ENCODE assay signal across 1 cellular context in the genomic region with DNA sequence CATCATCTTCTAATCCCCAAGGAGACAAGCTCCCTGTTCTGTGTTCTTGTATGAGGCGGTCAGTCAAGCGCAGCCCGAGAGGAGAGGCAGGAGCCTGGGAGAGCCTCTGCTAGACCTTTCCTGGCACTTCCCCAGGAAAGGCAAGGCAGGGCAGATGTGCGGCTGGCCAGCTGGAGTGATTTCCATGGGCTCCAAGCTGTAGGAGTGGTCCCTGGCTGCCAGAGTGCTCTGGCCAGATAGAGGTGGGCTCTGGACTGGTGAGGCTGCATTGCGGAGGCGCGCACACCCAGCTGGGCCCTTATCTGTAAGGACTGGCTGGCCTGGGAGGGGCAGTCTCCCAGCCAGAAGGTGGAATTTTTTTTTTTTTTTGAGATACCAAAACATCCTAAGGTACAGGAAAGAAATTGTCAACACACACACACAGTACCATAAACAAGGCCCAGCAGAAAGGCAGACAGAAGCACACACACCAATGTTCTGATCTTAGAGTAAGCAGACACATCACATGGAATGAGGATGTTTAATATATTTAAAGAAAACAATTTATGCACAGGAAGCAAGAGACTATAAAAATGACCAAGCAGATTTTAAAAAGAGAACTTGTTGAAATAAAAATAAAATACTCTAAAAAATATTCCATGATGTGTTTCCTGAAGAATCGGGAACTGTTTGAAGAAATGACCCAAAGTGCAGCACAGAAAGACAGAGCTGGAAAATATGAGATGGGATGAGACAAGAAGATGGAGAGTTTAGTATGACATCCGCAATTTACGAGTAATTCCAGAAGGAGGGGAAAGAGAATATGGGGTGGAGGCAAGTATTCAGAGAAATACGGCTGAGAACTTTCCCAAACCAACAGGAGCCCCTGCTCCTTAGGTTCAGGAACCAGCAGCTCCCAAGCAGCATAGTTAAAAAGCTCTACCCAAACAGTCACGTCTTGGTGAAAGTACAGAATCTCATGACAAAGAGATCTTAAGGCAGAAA.
A peak's percentile ranks its signal among the peaks of the same experiment; 100 is the strongest.
TF ChIP-seq lines count a peak whose summit lies in the region.

No MANE protein-coding gene starts in this region.

TF ChIP-seq in K562, 482 proteins besides CTCF, POLR2A, EP300 and RAD21 (continued from another document and continues in another):
- TF ChIP-seq ZNF212 (CRISPR knock-in tag; IDR thresholded peaks at IDR 0.05), result no peak
- TF ChIP-seq, protein P1, sequence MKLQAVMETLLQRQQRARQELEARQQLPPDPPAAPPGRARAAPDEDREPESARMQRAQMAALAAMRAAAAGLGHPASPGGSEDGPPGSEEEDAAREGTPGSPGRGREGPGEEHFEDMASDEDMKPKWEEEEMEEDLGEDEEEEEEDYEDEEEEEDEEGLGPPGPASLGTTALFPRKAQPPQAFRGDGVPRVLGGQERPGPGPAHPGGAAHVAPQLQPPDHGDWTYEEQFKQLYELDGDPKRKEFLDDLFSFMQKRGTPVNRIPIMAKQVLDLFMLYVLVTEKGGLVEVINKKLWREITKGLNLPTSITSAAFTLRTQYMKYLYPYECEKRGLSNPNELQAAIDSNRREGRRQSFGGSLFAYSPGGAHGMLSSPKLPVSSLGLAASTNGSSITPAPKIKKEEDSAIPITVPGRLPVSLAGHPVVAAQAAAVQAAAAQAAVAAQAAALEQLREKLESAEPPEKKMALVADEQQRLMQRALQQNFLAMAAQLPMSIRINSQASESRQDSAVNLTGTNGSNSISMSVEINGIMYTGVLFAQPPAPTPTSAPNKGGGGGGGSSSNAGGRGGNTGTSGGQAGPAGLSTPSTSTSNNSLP (IDR thresholded peaks at IDR 0.05; ENCODE audit: borderline replicate concordance, low read depth, low read length), result peak; percentile 90
- no peak for TF ChIP-seq MAFG (tag; conservative IDR thresholded peaks at IDR 0.05)
- no peak for TF ChIP-seq SUPT5H (IDR thresholded peaks at IDR 0.05)
- TF ChIP-seq TCF3 (CRISPR knock-in tag; IDR thresholded peaks at IDR 0.05), result peak; percentile 95
- no peak for TF ChIP-seq FOXP1 (CRISPR knock-in tag; IDR thresholded peaks at IDR 0.05)
- peak; percentile 97 for TF ChIP-seq TEAD4 (IDR thresholded peaks at IDR 0.05; ENCODE audit: low read length)
- TF ChIP-seq TEAD4 (CRISPR knock-in tag; IDR thresholded peaks at IDR 0.05; ENCODE audit: borderline replicate concordance), result no peak
- TF ChIP-seq PML (IDR thresholded peaks at IDR 0.05; ENCODE audit: low read length), result peak; percentile 86
- TF ChIP-seq TOE1 (IDR thresholded peaks at IDR 0.05; ENCODE audit: borderline replicate concordance), result peak; percentile 28; the same call in 1 of the 2 replicates
- TF ChIP-seq TOE1 (CRISPR knock-in tag; IDR thresholded peaks at IDR 0.05; ENCODE audit: borderline replicate concordance, low read depth), result no peak
- peak in 1 of 2 experiments; percentile 70; a peak in 2 of 4 replicates for TF ChIP-seq HDAC1 (IDR thresholded peaks at IDR 0.05)
- no peak for TF ChIP-seq KLF13 (tag; IDR thresholded peaks at IDR 0.05; ENCODE audit: borderline replicate concordance, low read depth)
- TF ChIP-seq, protein P2, sequence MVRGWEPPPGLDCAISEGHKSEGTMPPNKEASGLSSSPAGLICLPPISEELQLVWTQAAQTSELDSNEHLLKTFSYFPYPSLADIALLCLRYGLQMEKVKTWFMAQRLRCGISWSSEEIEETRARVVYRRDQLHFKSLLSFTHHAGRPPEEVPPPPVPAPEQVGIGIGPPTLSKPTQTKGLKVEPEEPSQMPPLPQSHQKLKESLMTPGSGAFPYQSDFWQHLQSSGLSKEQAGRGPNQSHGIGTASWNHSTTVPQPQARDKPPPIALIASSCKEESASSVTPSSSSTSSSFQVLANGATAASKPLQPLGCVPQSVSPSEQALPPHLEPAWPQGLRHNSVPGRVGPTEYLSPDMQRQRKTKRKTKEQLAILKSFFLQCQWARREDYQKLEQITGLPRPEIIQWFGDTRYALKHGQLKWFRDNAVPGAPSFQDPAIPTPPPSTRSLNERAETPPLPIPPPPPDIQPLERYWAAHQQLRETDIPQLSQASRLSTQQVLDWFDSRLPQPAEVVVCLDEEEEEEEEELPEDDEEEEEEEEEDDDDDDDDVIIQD (CRISPR knock-in tag; IDR thresholded peaks at IDR 0.05), result no peak
- TF ChIP-seq PYGO2 (tag; IDR thresholded peaks at IDR 0.05), result no peak
- TF ChIP-seq NCOA1 (IDR thresholded peaks at IDR 0.05; ENCODE audit: low read depth), result peak; percentile 78; the same call in 1 of the 2 replicates
- no peak for TF ChIP-seq PHF21A (IDR thresholded peaks at IDR 0.05; ENCODE audit: borderline replicate concordance, low read depth)
- TF ChIP-seq WHSC1 (IDR thresholded peaks at IDR 0.05; ENCODE audit: low read length), result no peak
- TF ChIP-seq ZBTB7A (IDR thresholded peaks at IDR 0.05; ENCODE audit: borderline replicate concordance, control insufficient read depth, low read depth, low read length), result peak; percentile 96
- no peak for TF ChIP-seq NFYB (IDR thresholded peaks at IDR 0.05; ENCODE audit: extremely low read depth, insufficient read length)
- no peak; the same call in 1 of the 2 replicates for TF ChIP-seq ZNF24 (IDR thresholded peaks at IDR 0.05)
- TF ChIP-seq, protein P3, sequence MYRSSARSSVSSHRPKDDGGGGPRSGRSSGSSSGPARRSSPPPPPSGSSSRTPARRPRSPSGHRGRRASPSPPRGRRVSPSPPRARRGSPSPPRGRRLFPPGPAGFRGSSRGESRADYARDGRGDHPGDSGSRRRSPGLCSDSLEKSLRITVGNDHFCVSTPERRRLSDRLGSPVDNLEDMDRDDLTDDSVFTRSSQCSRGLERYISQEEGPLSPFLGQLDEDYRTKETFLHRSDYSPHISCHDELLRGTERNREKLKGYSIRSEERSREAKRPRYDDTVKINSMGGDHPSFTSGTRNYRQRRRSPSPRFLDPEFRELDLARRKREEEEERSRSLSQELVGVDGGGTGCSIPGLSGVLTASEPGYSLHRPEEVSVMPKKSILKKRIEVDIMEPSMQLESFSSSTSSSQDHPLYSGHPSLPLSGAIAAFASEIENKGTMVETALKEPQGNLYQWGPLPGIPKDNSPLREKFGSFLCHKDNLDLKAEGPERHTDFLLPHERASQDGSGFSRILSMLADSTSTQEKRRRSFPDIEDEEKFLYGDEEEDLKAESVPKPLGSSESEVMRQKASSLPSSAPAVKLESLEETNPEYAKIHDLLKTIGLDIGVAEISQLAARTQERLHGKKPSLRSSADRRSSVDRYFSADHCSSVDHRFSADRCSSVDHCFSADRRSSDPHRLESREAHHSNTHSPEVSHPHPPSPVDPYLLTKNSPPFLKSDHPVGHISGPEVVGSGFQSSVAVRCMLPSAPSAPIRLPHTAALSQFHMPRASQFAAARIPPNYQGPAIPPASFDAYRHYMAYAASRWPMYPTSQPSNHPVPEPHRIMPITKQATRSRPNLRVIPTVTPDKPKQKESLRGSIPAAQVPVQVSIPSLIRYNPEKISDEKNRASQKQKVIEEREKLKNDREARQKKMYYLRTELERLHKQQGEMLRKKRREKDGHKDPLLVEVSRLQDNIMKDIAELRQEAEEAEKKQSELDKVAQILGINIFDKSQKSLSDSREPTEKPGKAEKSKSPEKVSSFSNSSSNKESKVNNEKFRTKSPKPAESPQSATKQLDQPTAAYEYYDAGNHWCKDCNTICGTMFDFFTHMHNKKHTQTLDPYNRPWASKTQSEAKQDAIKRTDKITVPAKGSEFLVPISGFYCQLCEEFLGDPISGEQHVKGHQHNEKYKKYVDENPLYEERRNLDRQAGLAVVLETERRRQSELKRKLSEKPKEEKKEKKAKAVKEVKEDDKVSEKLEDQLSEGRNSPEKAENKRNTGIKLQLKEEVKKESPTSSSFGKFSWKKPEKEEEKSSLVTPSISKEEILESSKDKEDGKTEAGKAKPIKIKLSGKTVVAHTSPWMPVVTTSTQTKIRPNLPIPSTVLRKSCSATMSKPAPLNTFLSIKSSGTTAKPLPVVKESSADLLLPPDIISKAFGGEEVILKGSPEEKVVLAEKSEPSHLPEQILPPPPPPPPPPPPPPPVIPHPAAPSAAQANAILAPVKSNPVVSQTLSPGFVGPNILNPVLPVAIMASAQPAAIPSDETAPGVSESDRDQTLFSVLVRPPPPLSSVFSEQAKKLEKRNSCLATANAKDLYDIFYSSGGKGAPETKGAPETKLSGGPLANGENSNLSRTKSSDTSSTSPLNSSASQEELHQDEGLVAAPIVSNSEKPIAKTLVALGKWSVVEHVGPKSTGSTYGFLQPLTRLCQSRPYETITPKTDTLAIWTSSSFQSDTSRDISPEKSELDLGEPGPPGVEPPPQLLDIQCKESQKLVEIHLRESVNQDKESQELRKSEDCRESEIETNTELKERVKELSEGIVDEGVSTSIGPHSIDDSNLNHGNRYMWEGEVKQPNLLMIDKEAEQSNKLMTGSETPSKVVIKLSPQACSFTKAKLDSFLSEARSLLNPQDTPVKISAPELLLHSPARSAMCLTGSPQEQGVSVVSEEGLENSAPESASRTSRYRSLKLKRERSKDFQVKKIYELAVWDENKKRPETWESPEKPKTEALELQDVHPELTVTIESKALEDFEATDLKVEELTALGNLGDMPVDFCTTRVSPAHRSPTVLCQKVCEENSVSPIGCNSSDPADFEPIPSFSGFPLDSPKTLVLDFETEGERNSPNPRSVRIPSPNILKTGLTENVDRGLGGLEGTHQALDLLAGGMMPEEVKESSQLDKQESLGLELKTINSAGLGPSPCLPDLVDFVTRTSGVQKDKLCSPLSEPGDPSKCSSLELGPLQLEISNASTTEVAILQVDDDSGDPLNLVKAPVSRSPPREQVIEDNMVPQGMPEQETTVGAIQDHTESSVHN (IDR thresholded peaks at IDR 0.05; ENCODE audit: borderline replicate concordance in 1 of 2, low read depth in 1 of 2), result no peak
- no peak for TF ChIP-seq ELF2 (CRISPR knock-in tag; IDR thresholded peaks at IDR 0.05)
- no peak for TF ChIP-seq FIP1L1 (IDR thresholded peaks at IDR 0.05; ENCODE audit: low read depth, low read length, poor library complexity, severe bottlenecking)
- TF ChIP-seq ESRRB (CRISPR knock-in tag; IDR thresholded peaks at IDR 0.05; ENCODE audit: borderline replicate concordance), result no peak
- peak; percentile 44; the same call in 1 of the 2 replicates for TF ChIP-seq C11orf30 (IDR thresholded peaks at IDR 0.05; ENCODE audit: low read depth)
- peak in 1 of 2 experiments; percentile 59; a peak in 1 of 3 replicates for TF ChIP-seq CBX3 (IDR thresholded peaks at IDR 0.05; ENCODE audit: borderline replicate concordance in 1 of 2, low read length in 2 of 2)
- peak; percentile 86 for TF ChIP-seq BCOR (IDR thresholded peaks at IDR 0.05)
- no peak for TF ChIP-seq MCM3 (IDR thresholded peaks at IDR 0.05)
- TF ChIP-seq STAT5A (IDR thresholded peaks at IDR 0.05; ENCODE audit: borderline replicate concordance, low read length), result peak; percentile 86
- TF ChIP-seq TRIM28 (IDR thresholded peaks at IDR 0.05), result peak; percentile 42; the same call in 1 of the 2 replicates
- no peak for TF ChIP-seq DDX20 (tag; IDR thresholded peaks at IDR 0.05; ENCODE audit: low read depth)
- TF ChIP-seq BRD4 (IDR thresholded peaks at IDR 0.05), result no peak
- no peak for TF ChIP-seq ADNP (tag; IDR thresholded peaks at IDR 0.05)
- no peak for TF ChIP-seq GABPB2 (CRISPR knock-in tag; conservative IDR thresholded peaks at IDR 0.05)
- TF ChIP-seq, protein P4, sequence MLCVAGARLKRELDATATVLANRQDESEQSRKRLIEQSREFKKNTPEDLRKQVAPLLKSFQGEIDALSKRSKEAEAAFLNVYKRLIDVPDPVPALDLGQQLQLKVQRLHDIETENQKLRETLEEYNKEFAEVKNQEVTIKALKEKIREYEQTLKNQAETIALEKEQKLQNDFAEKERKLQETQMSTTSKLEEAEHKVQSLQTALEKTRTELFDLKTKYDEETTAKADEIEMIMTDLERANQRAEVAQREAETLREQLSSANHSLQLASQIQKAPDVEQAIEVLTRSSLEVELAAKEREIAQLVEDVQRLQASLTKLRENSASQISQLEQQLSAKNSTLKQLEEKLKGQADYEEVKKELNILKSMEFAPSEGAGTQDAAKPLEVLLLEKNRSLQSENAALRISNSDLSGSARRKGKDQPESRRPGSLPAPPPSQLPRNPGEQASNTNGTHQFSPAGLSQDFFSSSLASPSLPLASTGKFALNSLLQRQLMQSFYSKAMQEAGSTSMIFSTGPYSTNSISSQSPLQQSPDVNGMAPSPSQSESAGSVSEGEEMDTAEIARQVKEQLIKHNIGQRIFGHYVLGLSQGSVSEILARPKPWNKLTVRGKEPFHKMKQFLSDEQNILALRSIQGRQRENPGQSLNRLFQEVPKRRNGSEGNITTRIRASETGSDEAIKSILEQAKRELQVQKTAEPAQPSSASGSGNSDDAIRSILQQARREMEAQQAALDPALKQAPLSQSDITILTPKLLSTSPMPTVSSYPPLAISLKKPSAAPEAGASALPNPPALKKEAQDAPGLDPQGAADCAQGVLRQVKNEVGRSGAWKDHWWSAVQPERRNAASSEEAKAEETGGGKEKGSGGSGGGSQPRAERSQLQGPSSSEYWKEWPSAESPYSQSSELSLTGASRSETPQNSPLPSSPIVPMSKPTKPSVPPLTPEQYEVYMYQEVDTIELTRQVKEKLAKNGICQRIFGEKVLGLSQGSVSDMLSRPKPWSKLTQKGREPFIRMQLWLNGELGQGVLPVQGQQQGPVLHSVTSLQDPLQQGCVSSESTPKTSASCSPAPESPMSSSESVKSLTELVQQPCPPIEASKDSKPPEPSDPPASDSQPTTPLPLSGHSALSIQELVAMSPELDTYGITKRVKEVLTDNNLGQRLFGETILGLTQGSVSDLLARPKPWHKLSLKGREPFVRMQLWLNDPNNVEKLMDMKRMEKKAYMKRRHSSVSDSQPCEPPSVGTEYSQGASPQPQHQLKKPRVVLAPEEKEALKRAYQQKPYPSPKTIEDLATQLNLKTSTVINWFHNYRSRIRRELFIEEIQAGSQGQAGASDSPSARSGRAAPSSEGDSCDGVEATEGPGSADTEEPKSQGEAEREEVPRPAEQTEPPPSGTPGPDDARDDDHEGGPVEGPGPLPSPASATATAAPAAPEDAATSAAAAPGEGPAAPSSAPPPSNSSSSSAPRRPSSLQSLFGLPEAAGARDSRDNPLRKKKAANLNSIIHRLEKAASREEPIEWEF (CRISPR knock-in tag; IDR thresholded peaks at IDR 0.05), result peak; percentile 81; the same call in 1 of the 2 replicates
- no peak for TF ChIP-seq RBM39 (optimal IDR thresholded peaks at IDR 0.05; ENCODE audit: low read depth, low read length)
- no peak for TF ChIP-seq POLR2B (IDR thresholded peaks at IDR 0.05; ENCODE audit: low read depth, partially characterized antibody)
- TF ChIP-seq, protein P5, sequence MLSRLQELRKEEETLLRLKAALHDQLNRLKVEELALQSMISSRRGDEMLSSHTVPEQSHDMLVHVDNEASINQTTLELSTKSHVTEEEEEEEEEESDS (CRISPR knock-in tag; IDR thresholded peaks at IDR 0.05), result no peak
- TF ChIP-seq, protein P6, sequence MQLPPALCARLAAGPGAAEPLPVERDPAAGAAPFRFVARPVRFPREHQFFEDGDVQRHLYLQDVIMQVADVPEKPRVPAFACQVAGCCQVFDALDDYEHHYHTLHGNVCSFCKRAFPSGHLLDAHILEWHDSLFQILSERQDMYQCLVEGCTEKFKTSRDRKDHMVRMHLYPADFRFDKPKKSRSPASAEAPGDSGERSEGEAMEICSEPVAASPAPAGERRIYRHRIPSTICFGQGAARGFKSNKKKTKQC (CRISPR knock-in tag; IDR thresholded peaks at IDR 0.05), result no peak
- no peak for TF ChIP-seq PTTG1 (tag; IDR thresholded peaks at IDR 0.05; ENCODE audit: low read depth)
- no peak for TF ChIP-seq SRSF3 (IDR thresholded peaks at IDR 0.05; ENCODE audit: insufficient read depth, low read length)
- TF ChIP-seq ZFP36 (IDR thresholded peaks at IDR 0.05; ENCODE audit: low read depth, low read length, partially characterized antibody), result peak; percentile 2
- peak; percentile 94 for TF ChIP-seq NFIC (IDR thresholded peaks at IDR 0.05)
- no peak for TF ChIP-seq LARP7 (IDR thresholded peaks at IDR 0.05)
- TF ChIP-seq ZFP30 (CRISPR knock-in tag; IDR thresholded peaks at IDR 0.05; ENCODE audit: borderline replicate concordance), result no peak
- peak; percentile 87; the same call in 1 of the 2 replicates for TF ChIP-seq CC2D1A (IDR thresholded peaks at IDR 0.05)
